Comparison of ENCODE assay signal across 11 cellular contexts in genomic region chr1:165633624-165634023, GRCh38. TPM values are rescaled to one million over a fixed set of nuclear protein-coding genes. Genes with fewer than 3 reads are reported as not detected.
DNase-seq lines count a peak whose midpoint lies in the region; ATAC-seq lines count a peak whose summit lies in the region.
"Had no signal": no experiment of that assay in that cellular context is flagged by ENCODE, and none has a peak within 500 bp of the region (broad histone marks: within the 10 kb centered on the region; RNA-seq: fewer than 3 reads in every experiment).

No MANE protein-coding gene starts in this region.

- no peak overlapping the region for H3K4me3 Mint-ChIP-seq in activated T-helper 17 cell treated with anti-CD3 and anti-CD28 coated beads, Interleukin-2, amount 50 U/mL, for 72 hours
- H3K4me3 Mint-ChIP-seq: activated naive CD8-positive, alpha-beta T cell treated with anti-CD3 and anti-CD28 coated beads, Interleukin-2, amount 10 ng/mL, durations not matched to agents 7 days and 5 days; neural progenitor cell had no signal

- in situ Hi-C loops in ACHN (cut with HindIII; ENCODE audit: low pct_ligation_motif_present, low pct_unique_long_range_greater_than_20kb, low sequenced_read_pairs), result no loop called here

- peaks cover 16% of the 10 kb centered on the region for H3K4me1 Mint-ChIP-seq in activated T-helper 17 cell treated with anti-CD3 and anti-CD28 coated beads, Interleukin-2, amount 50 U/mL, for 72 hours

- peak; percentile 31 for ATAC-seq in GM18870 (IDR thresholded peaks at IDR 0.05; ENCODE audit: unreplicated experiment)
- ATAC-seq in activated T-helper 17 cell treated with anti-CD3 and anti-CD28 coated beads, Interleukin-2, amount 50 U/mL, for 72 hours (replicated peaks), result peak; percentile 16
- no peak for ATAC-seq in HG03159 (IDR thresholded peaks at IDR 0.05; ENCODE audit: unreplicated experiment)
- ATAC-seq in GM21723 (IDR thresholded peaks at IDR 0.05; ENCODE audit: unreplicated experiment), result no peak
- ATAC-seq: K562 had no signal

- no peaks in the 10 kb centered on the region for H3K27me3 Mint-ChIP-seq in activated T-helper 17 cell treated with anti-CD3 and anti-CD28 coated beads, Interleukin-2, amount 50 U/mL, for 72 hours

- H3K27ac Mint-ChIP-seq in activated T-helper 17 cell treated with anti-CD3 and anti-CD28 coated beads, Interleukin-2, amount 50 U/mL, for 72 hours, result peak overlapping the region; percentile 55
- H3K27ac Mint-ChIP-seq: activated naive CD8-positive, alpha-beta T cell treated with anti-CD3 and anti-CD28 coated beads, Interleukin-2, amount 10 ng/mL, durations not matched to agents 7 days and 5 days; neural progenitor cell had no signal

- DNase-seq in ACHN (peak; percentile 60), kidney tubule cell (ENCODE audit: low spot score) (peak; percentile 55), NCI-H1105 (lab: John Stamatoyannopoulos, UW) (no peak), NCI-H2227 treated with DMSO at 0.1 percent for 48 hours (lab: John Stamatoyannopoulos, UW) (no peak)
- DNase-seq: activated naive CD8-positive, alpha-beta T cell treated with anti-CD3 and anti-CD28 coated beads, Interleukin-2, amount 10 ng/mL, durations not matched to agents 7 days and 5 days had no signal

- no peaks in the 10 kb centered on the region for H3K9me3 Mint-ChIP-seq in activated T-helper 17 cell treated with anti-CD3 and anti-CD28 coated beads, Interleukin-2, amount 50 U/mL, for 72 hours
- H3K9me3 Mint-ChIP-seq: activated naive CD8-positive, alpha-beta T cell treated with anti-CD3 and anti-CD28 coated beads, Interleukin-2, amount 10 ng/mL, durations not matched to agents 7 days and 5 days; neural progenitor cell had no signal

- H3K36me3 Mint-ChIP-seq in activated T-helper 17 cell treated with anti-CD3 and anti-CD28 coated beads, Interleukin-2, amount 50 U/mL, for 72 hours (ENCODE audit: low read depth), result peaks cover 17% of the 10 kb centered on the region

RNA-seq across cellular contexts. Expression of gene MGST3, which starts 2.6 kb away (rescaled TPM):
- total RNA-seq in activated T-helper 17 cell treated with anti-CD3 and anti-CD28 coated beads, Interleukin-2, amount 50 U/mL, for 72 hours, result 10 to 100 TPM; 42.1 to 57.9 TPM

Comparison
In these comparisons a context has a peak if more than half of its experiments do, and no peak if none do; other contexts are left out.
1. DNase-seq: peak in ACHN (single experiment) and kidney tubule cell (single experiment); none in NCI-H1105 (single experiment) and NCI-H2227 treated with DMSO at 0.1 percent for 48 hours (single experiment).
2. ATAC-seq: peak in GM18870 (single experiment) and activated T-helper 17 cell treated with anti-CD3 and anti-CD28 coated beads, Interleukin-2, amount 50 U/mL, for 72 hours (single experiment); none in HG03159 (single experiment) and GM21723 (single experiment).